ENCODE assay signal across 12 cellular contexts in the genomic region with DNA sequence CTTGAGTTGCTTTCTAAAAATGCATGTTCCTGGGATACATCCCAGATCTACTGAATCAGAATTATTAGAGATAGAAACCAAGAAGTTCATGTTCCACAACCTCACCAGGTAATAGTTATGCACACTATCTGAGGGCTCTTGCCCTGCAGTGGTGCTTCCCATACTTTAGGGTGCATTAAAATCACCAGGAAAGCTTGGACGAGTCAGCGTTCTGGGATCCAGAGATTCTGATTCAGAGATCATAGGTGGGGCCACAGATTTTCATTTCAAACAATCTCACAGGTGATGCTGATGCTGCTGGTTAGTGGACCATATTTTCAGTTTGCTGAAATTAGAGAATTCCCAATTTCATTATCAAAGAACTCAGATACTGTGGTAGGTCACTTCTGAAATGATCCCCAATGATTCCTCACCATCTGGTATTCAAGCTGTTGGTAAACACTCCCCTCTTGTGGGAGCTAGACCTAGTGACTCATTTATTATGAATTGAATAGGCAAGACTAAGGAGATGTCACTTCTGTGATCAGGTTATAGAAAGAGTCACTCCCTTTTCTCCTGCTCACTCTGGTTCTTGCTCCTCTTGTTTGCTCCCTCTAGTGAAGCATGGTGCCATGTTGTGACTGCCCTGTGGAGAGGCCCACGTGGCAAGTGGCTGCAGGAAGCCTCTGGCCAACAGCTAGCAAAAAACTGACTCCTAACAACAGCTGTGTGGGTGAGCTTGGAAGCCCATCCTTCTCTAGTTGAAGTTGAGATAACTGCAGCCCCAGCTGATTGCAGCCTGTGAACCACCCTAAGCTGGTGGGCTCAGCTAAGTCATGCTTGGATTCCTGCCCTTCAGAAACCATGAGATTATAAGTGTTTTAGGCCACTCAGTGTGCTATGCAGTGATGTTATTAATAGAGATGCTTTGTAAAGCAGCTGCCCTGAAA. TPM values are rescaled to one million over a fixed set of nuclear protein-coding genes. Genes with fewer than 3 reads are reported as not detected.
DNase-seq lines count a peak whose midpoint lies in the region; ATAC-seq, FAIRE-seq and TF ChIP-seq lines count a peak whose summit lies in the region.
"Had no signal": no experiment of that assay in that cellular context is flagged by ENCODE, and none has a peak within 500 bp of the region (broad histone marks: within the 10 kb centered on the region; RNA-seq: fewer than 3 reads in every experiment).

No MANE protein-coding gene starts in this region.

- H3K4me3 ChIP-seq in keratinocyte (ENCODE audit: control insufficient read depth in 2 of 3, extremely low read depth in 1 of 3, insufficient read depth in 2 of 3, low read depth in 1 of 3, low read length in 3 of 3) = no peak overlapping the region
- H3K4me3 ChIP-seq: spleen had no signal

- no peaks in the 10 kb centered on the region for H3K27me3 ChIP-seq in keratinocyte (ENCODE audit: control insufficient read depth, extremely low read depth, insufficient read depth, low read length)
- H3K27me3 ChIP-seq: spleen had no signal

- peaks cover 21% of the 10 kb centered on the region for H3K4me1 ChIP-seq in keratinocyte (ENCODE audit: control insufficient read depth, extremely low read depth, insufficient read depth, low read length)

- H3K9ac ChIP-seq in keratinocyte (ENCODE audit: control insufficient read depth, extremely low read depth, insufficient read depth, low read length) = peak overlapping the region; percentile 13

- peak in 2 of 3 experiments; percentile 2 to 55 for TF ChIP-seq CTCF in keratinocyte (optimal IDR thresholded peaks at IDR 0.05 in 1 of 3, IDR thresholded peaks at IDR 0.05 in 1 of 3, conservative IDR thresholded peaks at IDR 0.05 in 1 of 3; ENCODE audit: extremely low read depth in 1 of 3, insufficient read depth in 2 of 3, low read length in 3 of 3)

- peak overlapping the region; percentile 20 for H3K4me2 ChIP-seq in keratinocyte (ENCODE audit: control insufficient read depth, extremely low read depth, insufficient read depth, low read depth, low read length)

- no peaks in the 10 kb centered on the region for H3K79me2 ChIP-seq in keratinocyte (ENCODE audit: control insufficient read depth, insufficient read depth, low read length)

- H3K9me1 ChIP-seq in keratinocyte (ENCODE audit: control insufficient read depth, extremely low read depth, insufficient read depth, low read length) = peaks cover 3% of the 10 kb centered on the region

- ATAC-seq in GM21423 (IDR thresholded peaks at IDR 0.05; ENCODE audit: unreplicated experiment) = no peak

- H2AFZ ChIP-seq in keratinocyte (ENCODE audit: control insufficient read depth, low read length) = no peak overlapping the region

- H3K9me3 ChIP-seq in keratinocyte (ENCODE audit: control insufficient read depth, low read depth, low read length) = no peaks in the 10 kb centered on the region
- H3K9me3 ChIP-seq: spleen had no signal

- FAIRE-seq in keratinocyte (lab: Jason Lieb, UNC) = peak; percentile 86

- peaks cover 11 to 16% of the 10 kb centered on the region in 2 experiments for H3K36me3 ChIP-seq in keratinocyte (ENCODE audit: control insufficient read depth in 2 of 2, extremely low read depth in 1 of 2, insufficient read depth in 2 of 2, low read length in 2 of 2)
- H3K36me3 ChIP-seq: spleen had no signal

- dilution Hi-C loops in keratinocyte (cut with MboI; ENCODE audit: extremely low pct_ligation_motif_present, low sequenced_read_pairs) = loop anchor here (5.0 kb wide), 1 partner anchor 96 kb away; no protein-coding TSS in a partner anchor

- H4K20me1 ChIP-seq in keratinocyte (ENCODE audit: control insufficient read depth, extremely low read depth, insufficient read depth, low read length) = no peaks in the 10 kb centered on the region

- H3K27ac ChIP-seq in keratinocyte (ENCODE audit: control insufficient read depth, insufficient read depth, low read length) = peak overlapping the region; percentile 34
- H3K27ac ChIP-seq: spleen had no signal

- DNase-seq in AG20443 (ENCODE audit: low spot score) = peak; percentile 29
- peak; percentile 34 for DNase-seq in HT-29 (ENCODE audit: low spot score)
- peak; percentile 24 for DNase-seq in amniotic epithelial cell (ENCODE audit: low read depth)
- no peak for DNase-seq in keratinocyte (ENCODE audit: low read depth, low spot score)
- DNase-seq in GM19238 (ENCODE audit: insufficient read length, low spot score) = no peak
- no peak for DNase-seq in activated CD4-positive, alpha-beta T cell treated with anti-CD3 and anti-CD28 coated beads, Interleukin-2, amount 50 U/mL, for 48 hours
- DNase-seq in effector CD4-positive, alpha-beta T cell = no peak
- DNase-seq: NCI-H2081, SHP77, spleen had no signal

RNA-seq across cellular contexts. Expression of a gene that starts 59.8 kb away (rescaled TPM):
- total RNA-seq in HT-29 (2014; rRNA removed; shearing (Covaris generic)) = 18.0 and 19.9 TPM in 2 replicates
- polyA plus RNA-seq in keratinocyte = 13.8 to 19.0 TPM (median 18.9 TPM) in 3 replicates
- polyA plus RNA-seq in keratinocyte (2011; ENCODE audit: low read depth) = 1.9 TPM
- polyA plus RNA-seq in keratinocyte (2011; cell fraction: cytosol; rRNA removed) = 6.8 and 8.1 TPM in 2 replicates
- polyA plus RNA-seq in keratinocyte (2011; cell fraction: nucleus; rRNA removed) = 46.0 and 51.7 TPM in 2 replicates
- 2.1 and 13.0 TPM in 2 replicates for polyA plus RNA-seq in keratinocyte (2012; ENCODE audit: low replicate concordance)
- 31.0 to 50.0 TPM (median 41.5 TPM) in 3 replicates for polyA minus RNA-seq in keratinocyte
- polyA minus RNA-seq in keratinocyte (2011; cell fraction: cytosol; rRNA and poly(A)+ RNA removed) = 13.4 TPM
- polyA minus RNA-seq in keratinocyte (2011; cell fraction: nucleus; rRNA and poly(A)+ RNA removed) = 40.9 and 60.6 TPM in 2 replicates
- polyA plus RNA-seq: aorta had no signal

Comparison
In these comparisons a context has a peak if more than half of its experiments do, and no peak if none do; other contexts are left out.
1. DNase-seq: peak in AG20443 (single experiment), HT-29 (single experiment) and amniotic epithelial cell (single experiment); none in keratinocyte (single experiment), GM19238 (single experiment), activated CD4-positive, alpha-beta T cell treated with anti-CD3 and anti-CD28 coated beads, Interleukin-2, amount 50 U/mL, for 48 hours (0 of 2) and effector CD4-positive, alpha-beta T cell (single experiment).